22 cellular contexts compared by ENCODE assay signal in genomic region chr10:33815776-33816175, GRCh38.
"Had no signal": no experiment of that assay in that cellular context is flagged by ENCODE, and none has a peak within 500 bp of the region (broad histone marks: within the 10 kb centered on the region; RNA-seq: fewer than 3 reads in every experiment).

No MANE protein-coding gene starts in this region.

- DNase-seq: activated CD4-positive, alpha-beta T cell treated with anti-CD3 and anti-CD28 coated beads for 4 hours; activated CD8-positive, alpha-beta memory T cell treated with anti-CD3 and anti-CD28 coated beads, Interleukin-2, amount 50 U/mL, for 4 hours; activated CD8-positive, alpha-beta T cell treated with anti-CD3 and anti-CD28 coated beads for 36 hours; activated gamma-delta T cell treated with Interleukin-2 at 50 U/mL for 16 hours; activated naive CD4-positive, alpha-beta T cell treated with anti-CD3 and anti-CD28 coated beads, Interleukin-2, amount 10 ng/mL, durations not matched to agents 7 days and 5 days; activated naive CD8-positive, alpha-beta T cell treated with anti-CD3 and anti-CD28 coated beads for 36 hours; activated T-cell treated with anti-CD3 and anti-CD28 coated beads, Interleukin-2, amount 50 U/mL, for 72 hours; adrenal gland; anterior cingulate cortex; colonic mucosa; KG1; NCI-H1105; NCI-H1436; NCI-H187; NCI-H2081; NCI-H2171; NCI-H510A treated with DMSO at 0.1 percent for 48 hours; PC-9; SIG-M5; T-cell had no signal

- H3K27ac Mint-ChIP-seq: activated CD8-positive, alpha-beta T cell treated with anti-CD3 and anti-CD28 coated beads for 36 hours; activated naive CD4-positive, alpha-beta T cell treated with anti-CD3 and anti-CD28 coated beads, Interleukin-2, amount 10 ng/mL, durations not matched to agents 7 days and 5 days; activated naive CD8-positive, alpha-beta T cell treated with anti-CD3 and anti-CD28 coated beads for 36 hours; activated T-cell treated with anti-CD3 and anti-CD28 coated beads, Interleukin-2, amount 50 U/mL, for 72 hours; activated T-helper 2 cell treated with anti-CD3 and anti-CD28 coated beads, Interferon-gamma antibody, Interleukin-2, Interleukin-4, amounts not matched to agents 10 μg/mL and 5 μg/mL and 100 μg/mL, durations not matched to agents 14 hours and 24 hours and 36 hours; T-cell had no signal

- H3K4me1 Mint-ChIP-seq: activated naive CD4-positive, alpha-beta T cell treated with anti-CD3 and anti-CD28 coated beads, Interleukin-2, amount 10 ng/mL, durations not matched to agents 7 days and 5 days had no signal

- H3K36me3 Mint-ChIP-seq: activated naive CD4-positive, alpha-beta T cell treated with anti-CD3 and anti-CD28 coated beads, Interleukin-2, amount 10 ng/mL, durations not matched to agents 7 days and 5 days; activated naive CD8-positive, alpha-beta T cell treated with anti-CD3 and anti-CD28 coated beads for 36 hours; T-cell had no signal

- H3K4me3 Mint-ChIP-seq: activated CD8-positive, alpha-beta T cell treated with anti-CD3 and anti-CD28 coated beads for 36 hours; activated naive CD4-positive, alpha-beta T cell treated with anti-CD3 and anti-CD28 coated beads, Interleukin-2, amount 10 ng/mL, durations not matched to agents 7 days and 5 days; activated naive CD8-positive, alpha-beta T cell treated with anti-CD3 and anti-CD28 coated beads for 36 hours; activated T-cell treated with anti-CD3 and anti-CD28 coated beads, Interleukin-2, amount 50 U/mL, for 72 hours; T-cell had no signal

- H3K27me3 Mint-ChIP-seq: activated CD8-positive, alpha-beta T cell treated with anti-CD3 and anti-CD28 coated beads for 36 hours; activated naive CD4-positive, alpha-beta T cell treated with anti-CD3 and anti-CD28 coated beads, Interleukin-2, amount 10 ng/mL, durations not matched to agents 7 days and 5 days had no signal

- H3K9me3 Mint-ChIP-seq: activated CD8-positive, alpha-beta T cell treated with anti-CD3 and anti-CD28 coated beads for 36 hours; activated T-helper 2 cell treated with anti-CD3 and anti-CD28 coated beads, Interferon-gamma antibody, Interleukin-2, Interleukin-4, amounts not matched to agents 10 μg/mL and 5 μg/mL and 100 μg/mL, durations not matched to agents 14 hours and 24 hours and 36 hours; T-cell had no signal

- ATAC-seq: activated CD4-positive, CD25-positive, alpha-beta regulatory T cell treated with anti-CD3 and anti-CD28 coated beads, Interleukin-2, amount 50 U/mL, for 24 hours; activated CD8-positive, alpha-beta T cell treated with anti-CD3 and anti-CD28 coated beads for 36 hours; activated T-cell treated with anti-CD3 and anti-CD28 coated beads, Interleukin-2, amount 50 U/mL, for 72 hours; T-cell had no signal
